ENCODE assay signal across 6 cellular contexts in genomic region chr12:55816876-55817351, GRCh38. TPM values are rescaled to one million over a fixed set of nuclear protein-coding genes. Genes with fewer than 3 reads are reported as not detected.
DNase-seq lines count a peak whose midpoint lies in the region; ATAC-seq and TF ChIP-seq lines count a peak whose summit lies in the region.

No MANE protein-coding gene starts in this region.

- TF ChIP-seq POLR2A in gastroesophageal sphincter (IDR thresholded peaks at IDR 0.05), result no peak
- no peak for TF ChIP-seq POLR2A in upper lobe of left lung (IDR thresholded peaks at IDR 0.05)

- TF ChIP-seq CTCF in gastroesophageal sphincter (IDR thresholded peaks at IDR 0.05) (no peak), upper lobe of left lung (IDR thresholded peaks at IDR 0.05) (no peak)

- H3K4me3 ChIP-seq in gastroesophageal sphincter, result peak overlapping the region; percentile 81 to 92
- peak overlapping the region; percentile 63 to 83 (median 76) for H3K4me3 ChIP-seq in upper lobe of left lung

- WGBS in gastroesophageal sphincter (ENCODE audit: low coverage in 1 of 2), 2 donors, result 0% methylated on average over 12 to 14 of the region's 14 CpGs
- 1 to 4% methylated on average over 14 of the region's 14 CpGs for WGBS in upper lobe of left lung, 2 donors

- ATAC-seq in gastroesophageal sphincter (no peak), upper lobe of left lung (ENCODE audit: low FRiP score in 2 of 2) (peak in 1 of 2 donors; percentile 15), HG03280 (IDR thresholded peaks at IDR 0.05; ENCODE audit: unreplicated experiment) (no peak)

- H3K4me1 ChIP-seq in gastroesophageal sphincter, result peaks cover 0 to 60% (median 22%) of the 10 kb centered on the region in 3 donors
- peaks cover 27 to 54% (median 39%) of the 10 kb centered on the region in 4 donors for H3K4me1 ChIP-seq in upper lobe of left lung

- no peaks in the 10 kb centered on the region for H3K27me3 ChIP-seq in gastroesophageal sphincter
- H3K27me3 ChIP-seq in upper lobe of left lung, result no peaks in the 10 kb centered on the region

- DNase-seq in NOMO-1 treated with DMSO at 0.1 percent for 48 hours (lab: John Stamatoyannopoulos, UW; ENCODE audit: unreplicated experiment), result peak; percentile 30
- DNase-seq in NOMO-1 treated with dmso at 0.1 percent for 144 hours (lab: John Stamatoyannopoulos, UW; ENCODE audit: unreplicated experiment), result no peak
- DNase-seq in upper lobe of left lung, result no peak
- no peak for DNase-seq in activated CD4-positive, alpha-beta T cell treated with anti-CD3 and anti-CD28 coated beads for 1 hour

- TF ChIP-seq EP300 in gastroesophageal sphincter (IDR thresholded peaks at IDR 0.05), result no peak
- TF ChIP-seq EP300 in upper lobe of left lung (IDR thresholded peaks at IDR 0.05), result no peak

- H3K36me3 ChIP-seq in gastroesophageal sphincter, result peaks cover 0 to 51% of the 10 kb centered on the region in 2 donors
- H3K36me3 ChIP-seq in upper lobe of left lung, result peaks cover 12 to 41% (median 24%) of the 10 kb centered on the region in 4 donors

- no peaks in the 10 kb centered on the region for H3K9me3 ChIP-seq in gastroesophageal sphincter
- H3K9me3 ChIP-seq in upper lobe of left lung, result no peaks in the 10 kb centered on the region

- H3K27ac ChIP-seq in gastroesophageal sphincter (peak overlapping the region; percentile 85 to 93 (median 88)), upper lobe of left lung (peak overlapping the region; percentile 88 to 91 (median 88))

RNA-seq across cellular contexts. Expression of gene SARNP, which starts 0.6 kb away (rescaled TPM):
- total RNA-seq in gastroesophageal sphincter, result 10 to 100 TPM; 50.3 to 90.5 (median 63.3) TPM
- 10 to 100 TPM; 39.1 to 69.3 (median 54.9) TPM for total RNA-seq in upper lobe of left lung

RNA-seq across cellular contexts. Expression of gene ORMDL2, which starts 0.9 kb away (rescaled TPM):
- total RNA-seq in gastroesophageal sphincter (10 to 100 TPM in 3 of 4 donors, 1 to 10 TPM in 1; 9.2 to 13.1 (median 11.9) TPM), upper lobe of left lung (10 to 100 TPM in 5 of 6 donors, 1 to 10 TPM in 1; 9.4 to 62.9 (median 20.2) TPM)

RNA-seq across cellular contexts. Expression of gene DNAJC14, which starts 12.5 kb away (rescaled TPM):
- total RNA-seq in gastroesophageal sphincter (10 to 100 TPM; 16.8 to 38.8 (median 29.0) TPM), upper lobe of left lung (10 to 100 TPM; 22.0 to 40.3 (median 33.6) TPM)

RNA-seq across cellular contexts. Expression of gene MMP19, which starts 25.8 kb away (rescaled TPM):
- total RNA-seq in gastroesophageal sphincter (10 to 100 TPM in 1 of 4 donors, 1 to 10 TPM in 3; 1.4 to 29.5 (median 7.2) TPM), upper lobe of left lung (100 to 1,000 TPM in 1 of 6 donors, 10 to 100 TPM in 5; 13.6 to 122 (median 42.3) TPM)
